ENCODE assay signal across 13 cellular contexts in genomic region chr14:75247939-75248338, GRCh38. TPM values are rescaled to one million over a fixed set of nuclear protein-coding genes. Genes with fewer than 3 reads are reported as not detected.
DNase-seq lines count a peak whose midpoint lies in the region; ATAC-seq and TF ChIP-seq lines count a peak whose summit lies in the region.
"Had no signal": no experiment of that assay in that cellular context is flagged by ENCODE, and none has a peak within 500 bp of the region (broad histone marks: within the 10 kb centered on the region; RNA-seq: fewer than 3 reads in every experiment).

No MANE protein-coding gene starts in this region.

- no peak overlapping the region for H3K4me3 ChIP-seq in BLaER1 treated with 17β-estradiol and CSF1 and Interleukin-3, amounts not matched to agents 10 nM and 100 nM
- H3K4me3 ChIP-seq in DND-41 (ENCODE audit: low read depth in 1 of 2, low read length in 2 of 2), result peak overlapping the region in 1 of 2 experiments; percentile 48; a peak in 2 of 4 replicates
- H3K4me3 ChIP-seq: heart right ventricle had no signal

- H3K4me1 ChIP-seq in BLaER1 treated with 17β-estradiol and CSF1 and Interleukin-3, amounts not matched to agents 10 nM and 100 nM, result peaks cover 25 to 48% (median 44%) of the 10 kb centered on the region in 10 experiments
- H3K4me1 ChIP-seq in DND-41 (ENCODE audit: insufficient read depth, low read length), result peaks cover 48% of the 10 kb centered on the region

- H3K27me3 ChIP-seq in BLaER1 treated with 17β-estradiol and CSF1 and Interleukin-3, amounts not matched to agents 10 nM and 100 nM, result no peaks in the 10 kb centered on the region
- no peaks in the 10 kb centered on the region for H3K27me3 ChIP-seq in DND-41 (ENCODE audit: insufficient read depth, low read length, poor library complexity)
- H3K27me3 ChIP-seq: heart right ventricle had no signal

- H4K20me1 ChIP-seq in BLaER1 treated with 17β-estradiol and CSF1 and Interleukin-3, amounts not matched to agents 10 nM and 100 nM, result no peaks in the 10 kb centered on the region
- H4K20me1 ChIP-seq in DND-41 (ENCODE audit: insufficient read depth, low read length), result peaks cover 11% of the 10 kb centered on the region; the same call in 1 of the 2 replicates

- no peaks in the 10 kb centered on the region for H3K36me3 ChIP-seq in BLaER1 treated with 17β-estradiol and CSF1 and Interleukin-3, amounts not matched to agents 10 nM and 100 nM
- H3K36me3 ChIP-seq in DND-41 (ENCODE audit: insufficient read depth, low read length), result no peaks in the 10 kb centered on the region
- H3K36me3 ChIP-seq: heart right ventricle had no signal

- TF ChIP-seq CTCF in DND-41 (IDR thresholded peaks at IDR 0.05; ENCODE audit: borderline replicate concordance, extremely low read depth, low read length, poor library complexity, severe bottlenecking), result no peak

- intact Hi-C loops in activated CD4-positive, alpha-beta memory T cell treated with anti-CD3 and anti-CD28 coated beads for 36 hours (cut with micrococcal nuclease), result loop anchor here (1.0 to 5.0 kb wide), 7 partner anchors 18 to 755 kb away; partner anchors contain the start of genes BATF, ISCA2, NEK9 and NPC2

- H3K79me2 ChIP-seq in DND-41 (ENCODE audit: insufficient read depth, low read length), result no peaks in the 10 kb centered on the region

- peaks cover 4% of the 10 kb centered on the region for H3K27me3 Mint-ChIP-seq in activated CD4-positive, alpha-beta memory T cell treated with anti-CD3 and anti-CD28 coated beads for 36 hours
- H3K27me3 Mint-ChIP-seq in immature natural killer cell (ENCODE audit: low read depth in 3 of 3), result peaks cover 17 to 23% (median 19%) of the 10 kb centered on the region in 3 donors

- peak overlapping the region in 7 of 11 experiments; percentile 16 to 56 (median 29); a peak in 9 of 22 replicates for H3K9ac ChIP-seq in BLaER1 treated with 17β-estradiol and CSF1 and Interleukin-3, amounts not matched to agents 10 nM and 100 nM
- peak overlapping the region; percentile 41 for H3K9ac ChIP-seq in DND-41 (ENCODE audit: low read depth, low read length)

- peak overlapping the region in 9 of 11 experiments; percentile 21 to 66 (median 57); a peak in 17 of 22 replicates for H3K27ac ChIP-seq in BLaER1 treated with 17β-estradiol and CSF1 and Interleukin-3, amounts not matched to agents 10 nM and 100 nM
- H3K27ac ChIP-seq in DND-41 (ENCODE audit: low read length) (peak overlapping the region; percentile 82), caudate nucleus (ENCODE audit: low read depth, low read length) (no peak overlapping the region)

- H2AFZ ChIP-seq in DND-41 (ENCODE audit: low read depth, low read length), result peak overlapping the region; percentile 61

- peak overlapping the region; percentile 9 for H3K4me3 Mint-ChIP-seq in activated CD4-positive, alpha-beta memory T cell treated with anti-CD3 and anti-CD28 coated beads for 36 hours
- peak overlapping the region; percentile 71 to 92 (median 81) for H3K4me3 Mint-ChIP-seq in immature natural killer cell
- H3K4me3 Mint-ChIP-seq: dendritic cell treated with granulocyte-macrophage colony-stimulating factor and Interleukin-4, amounts not matched to agents 40 ng/mL and 50 ng/mL, for 4 days had no signal

- H3K4me2 ChIP-seq in BLaER1 treated with 17β-estradiol and CSF1 and Interleukin-3, amounts not matched to agents 10 nM and 100 nM, result peak overlapping the region; percentile 49 to 78 (median 66); a peak in 21 of 22 replicates
- peak overlapping the region; percentile 61 for H3K4me2 ChIP-seq in DND-41 (ENCODE audit: insufficient read depth, low read length)

- CTCF ChIA-PET in activated CD4-positive, alpha-beta memory T cell treated with anti-CD3 and anti-CD28 coated beads for 36 hours (lab: Charles Lee), result interaction anchor here (1.0 to 5.6 kb wide), 2 partner anchors 48 to 239 kb away, joined by 3 to 31 read pairs; no protein-coding TSS in a partner anchor

- peak overlapping the region; percentile 50 for H3K27ac Mint-ChIP-seq in activated CD4-positive, alpha-beta memory T cell treated with anti-CD3 and anti-CD28 coated beads for 36 hours
- peak overlapping the region; percentile 89 to 99 (median 98) for H3K27ac Mint-ChIP-seq in immature natural killer cell
- H3K27ac Mint-ChIP-seq: dendritic cell treated with granulocyte-macrophage colony-stimulating factor and Interleukin-4, amounts not matched to agents 40 ng/mL and 50 ng/mL, for 4 days had no signal

- DNase-seq in DND-41 (no peak), immature natural killer cell (no peak), caudate nucleus (lab: John Stamatoyannopoulos, UW) (no peak), activated gamma-delta T cell (lab: John Stamatoyannopoulos, UW) (no peak), NCI-H1105 (lab: John Stamatoyannopoulos, UW) (no peak)
- no peak for DNase-seq in activated CD4-positive, alpha-beta memory T cell treated with anti-CD3 and anti-CD28 coated beads for 36 hours
- DNase-seq: DMS79 treated with DMSO at 0.1 percent for 48 hours, heart right ventricle, kidney glomerular epithelial cell, NCI-H187, NCI-H510A had no signal

- no peaks in the 10 kb centered on the region for H3K36me3 Mint-ChIP-seq in activated CD4-positive, alpha-beta memory T cell treated with anti-CD3 and anti-CD28 coated beads for 36 hours
- H3K36me3 Mint-ChIP-seq in immature natural killer cell, result no peaks in the 10 kb centered on the region

- H3K4me1 Mint-ChIP-seq in activated CD4-positive, alpha-beta memory T cell treated with anti-CD3 and anti-CD28 coated beads for 36 hours (ENCODE audit: low read depth), result peaks cover 55% of the 10 kb centered on the region
- peaks cover 65 to 67% of the 10 kb centered on the region in 2 donors for H3K4me1 Mint-ChIP-seq in immature natural killer cell

- H3K9me3 ChIP-seq in BLaER1 treated with 17β-estradiol and CSF1 and Interleukin-3, amounts not matched to agents 10 nM and 100 nM (replicated peaks in 1 of 11), result peaks cover 0 to 8% (median 0%) of the 10 kb centered on the region in 11 experiments; a peak in 2 of 22 replicates
- H3K9me3 ChIP-seq in DND-41 (ENCODE audit: insufficient read depth, low read length, severe bottlenecking), result no peaks in the 10 kb centered on the region
- H3K9me3 ChIP-seq: heart right ventricle had no signal

- no peak for ATAC-seq in DND-41 (ENCODE audit: insufficient read depth, low read depth)
- ATAC-seq: heart right ventricle had no signal

- H3K9me3 Mint-ChIP-seq in activated CD4-positive, alpha-beta memory T cell treated with anti-CD3 and anti-CD28 coated beads for 36 hours, result no peaks in the 10 kb centered on the region
- H3K9me3 Mint-ChIP-seq in immature natural killer cell, result no peaks in the 10 kb centered on the region
- H3K9me3 Mint-ChIP-seq: dendritic cell treated with granulocyte-macrophage colony-stimulating factor and Interleukin-4, amounts not matched to agents 40 ng/mL and 50 ng/mL, for 4 days had no signal

- POLR2A ChIA-PET in activated CD4-positive, alpha-beta memory T cell treated with anti-CD3 and anti-CD28 coated beads for 36 hours (lab: Charles Lee), result interaction anchor here (1.1 to 2.4 kb wide), 5 partner anchors 11 to 121 kb away, joined by 3 to 19 read pairs (median 5); partner anchors contain the start of genes FOS and NEK9

RNA-seq across cellular contexts. Expression of gene FOS, which starts 30.7 kb away (rescaled TPM):
- 10 to 100 TPM; 21.1 to 26.7 TPM for total RNA-seq in activated CD4-positive, alpha-beta memory T cell treated with anti-CD3 and anti-CD28 coated beads for 36 hours
- polyA plus RNA-seq in immature natural killer cell, result 100 to 1,000 TPM; 525 to 765 (median 608) TPM
